ENCODE assay signal across 8 cellular contexts in the genomic region with DNA sequence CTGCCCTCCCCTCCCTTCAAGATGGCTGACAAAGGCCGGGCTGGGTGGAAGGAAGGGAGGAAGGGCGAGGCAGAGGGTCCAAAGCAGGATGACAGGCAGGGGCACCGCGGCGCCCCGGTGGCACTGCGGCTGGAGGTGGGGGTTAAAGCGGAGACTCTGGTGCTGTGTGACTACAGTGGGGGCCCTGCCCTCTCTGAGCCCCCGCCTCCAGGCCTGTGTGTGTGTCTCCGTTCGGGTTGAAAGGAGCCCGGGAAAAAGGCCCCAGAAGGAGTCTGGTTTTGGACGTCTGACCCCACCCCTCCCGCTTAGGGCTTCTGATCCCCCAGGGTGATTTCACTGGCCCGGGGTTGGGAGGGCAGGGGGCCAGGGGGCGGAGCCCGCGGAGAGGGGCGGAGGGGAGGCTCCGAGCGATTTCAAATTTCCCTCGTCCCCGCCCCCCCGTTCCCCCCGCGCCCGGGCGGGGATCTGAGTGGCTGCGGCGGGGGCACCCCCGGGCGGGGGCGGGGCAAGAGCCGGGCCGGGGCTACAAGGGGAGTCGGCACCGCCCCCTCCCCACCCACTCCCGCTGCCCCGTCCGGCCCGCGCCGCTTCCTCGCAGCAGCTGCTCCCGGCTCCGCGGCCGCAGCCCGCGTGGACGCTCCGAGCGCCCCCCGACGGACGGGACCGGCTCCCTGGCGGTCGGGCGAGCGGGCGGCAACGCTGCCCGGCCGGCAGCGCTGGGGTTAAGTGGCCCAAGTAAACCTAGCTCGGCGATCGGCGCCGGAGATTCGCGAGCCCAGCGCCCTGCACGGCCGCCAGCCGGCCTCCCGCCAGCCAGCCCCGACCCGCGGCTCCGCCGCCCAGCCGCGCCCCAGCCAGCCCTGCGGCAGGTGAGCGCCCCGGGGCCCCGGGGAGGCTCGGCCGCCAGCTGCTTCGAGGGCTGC. TPM values are rescaled to one million over a fixed set of nuclear protein-coding genes. Genes with fewer than 3 reads are reported as not detected.
DNase-seq lines count a peak whose midpoint lies in the region; ATAC-seq and TF ChIP-seq lines count a peak whose summit lies in the region.

Gene DNMT3B, plus strand, starts transcription at position 555 of the 923 bp plus-strand sequence. CDS start 17,939 bp downstream, outside the sequence.

- 2% methylated on average over 92 of the region's 92 CpGs for WGBS in liver

- no peaks in the 10 kb centered on the region for H3K9me3 ChIP-seq in liver (ENCODE audit: control insufficient read depth in 4 of 4, low read length in 3 of 4)

- peak; percentile 57 for ATAC-seq in HG02970 (IDR thresholded peaks at IDR 0.05; ENCODE audit: low FRiP score, unreplicated experiment)

- peak within 1 kb of the TSS; percentile 59 to 94 (median 69) for H3K4me3 ChIP-seq in liver (ENCODE audit: low read depth in 1 of 3, low read length in 3 of 3)

- peak; percentile 92 for DNase-seq in DMS 273 (lab: John Stamatoyannopoulos, UW; ENCODE audit: unreplicated experiment)
- DNase-seq in DMS 273 treated with DMSO at 0.1 percent for 48 hours (lab: John Stamatoyannopoulos, UW): no peak
- DNase-seq in NCI-H2227 treated with DMSO at 0.1 percent for 48 hours (lab: John Stamatoyannopoulos, UW): peak; percentile 42
- DNase-seq in activated CD4-positive, alpha-beta T cell treated with anti-CD3 and anti-CD28 coated beads for 24 hours (ENCODE audit: low read depth in 2 of 2): peak; percentile 52 to 66
- peak; percentile 30 for DNase-seq in cortex of kidney (lab: John Stamatoyannopoulos, UW)
- DNase-seq in stimulated activated CD4-positive, alpha-beta T cell treated with anti-CD3 and anti-CD28 coated beads, Interleukin-2, amount 100 ng/mL, for 48 hours: peak; percentile 61 to 65

- no peaks in the 10 kb centered on the region for H3K27me3 ChIP-seq in liver (ENCODE audit: control insufficient read depth in 4 of 4, insufficient read depth in 4 of 4, low read length in 3 of 4)

- TF ChIP-seq RAD21 in liver (IDR thresholded peaks at IDR 0.05): no peak

- no peak for TF ChIP-seq CTCF in liver (IDR thresholded peaks at IDR 0.05; ENCODE audit: low read depth, low read length, missing input control)

- peak within 1 kb of the TSS; percentile 24 to 60 for H3K9ac ChIP-seq in liver (ENCODE audit: low read depth in 1 of 2, low read length in 2 of 2)

- no peaks in the 10 kb centered on the region for H3K36me3 ChIP-seq in liver (ENCODE audit: control insufficient read depth in 4 of 4, insufficient read depth in 3 of 4, low read depth in 1 of 4, low read length in 3 of 4)

- H3K27ac ChIP-seq in liver (ENCODE audit: low read depth in 1 of 2, low read length in 2 of 2): no peak within 1 kb of the TSS

- peaks cover 2 to 18% (median 14%) of the 10 kb centered on the region in 4 donors for H3K4me1 ChIP-seq in liver (ENCODE audit: control insufficient read depth in 4 of 4, insufficient read depth in 4 of 4, low read length in 3 of 4)

TF ChIP-seq in liver, 16 proteins besides CTCF, POLR2A, EP300 and RAD21:
- no peak for TF ChIP-seq RXRA (IDR thresholded peaks at IDR 0.05)
- peak; percentile 16 for TF ChIP-seq YY1 (IDR thresholded peaks at IDR 0.05)

RNA-seq across cellular contexts. Expression of gene DNMT3B, which starts in this region (rescaled TPM):
- total RNA-seq in liver: 1 to 10 TPM in 1 of 2 donors, under 1 TPM in 1; 0.84 to 2.8 TPM
- polyA plus RNA-seq in liver: under 1 TPM; 0.26 to 0.36 TPM
